Comparison of ENCODE assay signal across 8 cellular contexts in genomic region chr11:65262381-65262680, GRCh38. TPM values are rescaled to one million over a fixed set of nuclear protein-coding genes. Genes with fewer than 3 reads are reported as not detected.
DNase-seq lines count a peak whose midpoint lies in the region; ATAC-seq and TF ChIP-seq lines count a peak whose summit lies in the region.

No MANE protein-coding gene starts in this region.

- H3K36me3 ChIP-seq in ascending aorta (no peaks in the 10 kb centered on the region), testis (ENCODE audit: low read depth, missing control alignments) (no peaks in the 10 kb centered on the region)

- H3K4me3 ChIP-seq in HL-60 (replicated peaks; ENCODE audit: insufficient read depth, low read length), result peak overlapping the region; percentile 82
- H3K4me3 ChIP-seq in ascending aorta, result peak overlapping the region; percentile 59 to 85
- peak overlapping the region; percentile 71 to 74 for H3K4me3 ChIP-seq in testis

- POLR2A ChIA-PET in GM10248 (lab: Yijun Ruan, JAX), result interaction anchor here (0.5 to 1.9 kb wide), 9 partner anchors 17 to 255 kb away, joined by 3 to 7 read pairs (median 5); partner anchors contain the start of genes MALAT1 and ZNHIT2

- TF ChIP-seq CTCF in 22Rv1 (IDR thresholded peaks at IDR 0.05), result no peak
- no peak for TF ChIP-seq CTCF in HL-60 (IDR thresholded peaks at IDR 0.05; ENCODE audit: insufficient read depth, low read length)
- TF ChIP-seq CTCF in ascending aorta (IDR thresholded peaks at IDR 0.05), result no peak
- TF ChIP-seq CTCF in testis (IDR thresholded peaks at IDR 0.05), result no peak
- no peak for TF ChIP-seq CTCF in GM10248 (IDR thresholded peaks at IDR 0.05; ENCODE audit: control extremely low read depth, extremely low read depth, low read depth, missing control alignments)

- no peaks in the 10 kb centered on the region for H3K27me3 ChIP-seq in HL-60 (ENCODE audit: insufficient read depth, poor library complexity, severe bottlenecking)
- no peaks in the 10 kb centered on the region for H3K27me3 ChIP-seq in ascending aorta
- no peaks in the 10 kb centered on the region for H3K27me3 ChIP-seq in testis

- intact Hi-C loops in ascending aorta (cut with DNase I) (no loop called here), testis (cut with DNase I; ENCODE audit: low total_unique reads) (no loop called here)

- CTCF ChIA-PET in GM10248 (lab: Yijun Ruan, JAX), result interaction anchor here (0.9 to 6.7 kb wide), 14 partner anchors 10 to 264 kb away, joined by 3 to 49 read pairs (median 3); partner anchors contain the start of gene CDC42EP2

- 0% methylated on average over 16 of the region's 16 CpGs for WGBS in testis, 2 donors

- H3K27ac ChIP-seq in 22Rv1, result peak overlapping the region; percentile 88
- peak overlapping the region; percentile 98 for H3K27ac ChIP-seq in HL-60 (replicated peaks)
- peak overlapping the region; percentile 84 to 90 for H3K27ac ChIP-seq in ascending aorta
- H3K27ac ChIP-seq in testis, result peak overlapping the region; percentile 81 to 84

- H3K9me3 ChIP-seq in ascending aorta, result no peaks in the 10 kb centered on the region
- H3K9me3 ChIP-seq in testis, result no peaks in the 10 kb centered on the region

- no peak for TF ChIP-seq POLR2A in testis (IDR thresholded peaks at IDR 0.05)

- peak in 1 of 2 experiments; percentile 63 for DNase-seq in HL-60 (ENCODE audit: low read depth in 1 of 2, low spot score in 1 of 2)
- peak in 1 of 2 donors; percentile 77 for DNase-seq in ascending aorta (ENCODE audit: low spot score in 2 of 2)
- no peak for DNase-seq in left lobe of liver (ENCODE audit: low spot score)
- no peak for DNase-seq in testis
- DNase-seq in GM10248 (ENCODE audit: extremely low spot score), result no peak
- no peak for DNase-seq in glomerular visceral epithelial cell (ENCODE audit: extremely low spot score)

- ATAC-seq in left lobe of liver, result peak; percentile 73
- ATAC-seq in HG03432 (IDR thresholded peaks at IDR 0.05; ENCODE audit: unreplicated experiment), result no peak

- H3K4me1 ChIP-seq in ascending aorta, result peaks cover 0 to 12% of the 10 kb centered on the region in 2 donors
- H3K4me1 ChIP-seq in testis, result peaks cover 11% of the 10 kb centered on the region

RNA-seq across cellular contexts. Expression of gene POLA2, which starts 0.6 kb away (rescaled TPM):
- total RNA-seq in ascending aorta, result 27.4 TPM
- total RNA-seq in left lobe of liver, result 3.3 TPM
- total RNA-seq in testis, result 10 to 100 TPM; 24.2 to 27.6 TPM
- polyA plus RNA-seq in testis (ENCODE audit: insufficient read depth, low read depth, low replicate concordance), result 21.9 TPM

RNA-seq across cellular contexts. Expression of gene CDC42EP2, which starts 52.3 kb away (rescaled TPM):
- 20.6 TPM for total RNA-seq in ascending aorta
- 3.5 TPM for total RNA-seq in left lobe of liver
- total RNA-seq in testis, result 1 to 10 TPM; 3.5 to 4.4 TPM
- 5.1 TPM for polyA plus RNA-seq in testis (ENCODE audit: insufficient read depth, low read depth, low replicate concordance)
